ENCODE assay signal across 15 cellular contexts in the genomic region with DNA sequence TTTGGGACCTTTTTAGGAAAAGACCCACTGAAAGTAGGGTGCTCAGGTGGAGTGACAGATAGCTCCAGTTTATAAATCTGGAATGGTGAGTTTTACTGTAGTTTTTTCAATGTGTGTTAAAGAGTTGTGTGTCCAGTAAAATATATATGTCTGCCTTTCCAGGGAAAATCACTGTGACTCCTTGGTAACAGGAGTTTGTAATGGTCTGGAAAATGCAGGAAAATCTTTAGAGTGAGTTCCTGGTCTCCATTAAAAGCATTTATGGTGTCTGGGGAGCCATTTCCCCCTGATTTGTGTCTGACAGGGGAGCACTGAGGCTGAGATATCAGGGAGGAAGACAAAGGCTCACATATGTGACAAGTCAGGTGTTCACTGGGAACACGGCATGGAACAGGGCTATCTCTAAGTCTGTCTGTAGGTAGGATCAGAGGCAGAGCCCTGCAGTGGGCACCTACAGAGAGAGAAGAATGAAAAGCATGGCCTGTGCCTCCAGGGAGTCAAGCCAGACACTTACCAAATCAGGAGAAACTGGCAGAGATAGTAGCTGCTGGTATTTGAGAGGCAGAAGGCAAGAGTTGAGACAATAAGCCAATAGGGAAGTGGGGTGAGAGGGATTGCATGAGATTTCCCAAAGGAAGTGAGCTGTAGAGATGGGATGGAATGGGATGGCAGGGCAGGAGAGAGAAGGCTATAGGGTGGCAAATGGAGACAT.
DNase-seq lines count a peak whose midpoint lies in the region; ATAC-seq and TF ChIP-seq lines count a peak whose summit lies in the region.
"Had no signal": no experiment of that assay in that cellular context is flagged by ENCODE, and none has a peak within 500 bp of the region (broad histone marks: within the 10 kb centered on the region; RNA-seq: fewer than 3 reads in every experiment).

No MANE protein-coding gene starts in this region.

- H2BK15ac ChIP-seq in H9 (ENCODE audit: low read depth, low read length) = no peak overlapping the region

- H3T11ph ChIP-seq in H9 (ENCODE audit: low read length) = no peak overlapping the region

- no peak overlapping the region for H4K91ac ChIP-seq in H9 (ENCODE audit: insufficient read length, low read depth, low read length)

- H4K20me1 ChIP-seq in H9 (ENCODE audit: control insufficient read depth, insufficient read depth, insufficient read length) = no peaks in the 10 kb centered on the region
- no peaks in the 10 kb centered on the region for H4K20me1 ChIP-seq in neural cell (ENCODE audit: insufficient read depth)

- no peak overlapping the region for H3K27ac ChIP-seq in H9 (ENCODE audit: insufficient read length, low read depth, low read length)
- peak overlapping the region; percentile 93; the same call in 1 of the 2 replicates for H3K27ac ChIP-seq in RWPE1
- H3K27ac ChIP-seq in neural cell (ENCODE audit: low read length) = peak overlapping the region; percentile 87

- H2BK12ac ChIP-seq in H9 (ENCODE audit: insufficient read length, low read depth, low read length) = no peak overlapping the region

- H3K23me2 ChIP-seq in H9 (ENCODE audit: insufficient read length, low read depth, low read length, poor library complexity, severe bottlenecking) = no peaks in the 10 kb centered on the region

- no peaks in the 10 kb centered on the region for H3K9me2 ChIP-seq in neural cell (ENCODE audit: insufficient read depth, low read length)

- no peak overlapping the region for H3K27ac Mint-ChIP-seq in H9

- H2AK5ac ChIP-seq in H9 (ENCODE audit: insufficient read length, low read length) = no peak overlapping the region

- no peak overlapping the region for H3K4me2 ChIP-seq in H9 (ENCODE audit: insufficient read depth, insufficient read length, low read length)
- peak overlapping the region; percentile 63 for H3K4me2 ChIP-seq in neural cell (ENCODE audit: low read length)

- peaks cover 3% of the 10 kb centered on the region for H3K27me3 Mint-ChIP-seq in H9 (ENCODE audit: low read depth)

- peaks cover 8% of the 10 kb centered on the region for H3F3A ChIP-seq in neural cell (ENCODE audit: insufficient read depth, low read length, poor library complexity, severe bottlenecking)

- TF ChIP-seq EP300 in neural cell (conservative IDR thresholded peaks at IDR 0.05; ENCODE audit: poor library complexity, severe bottlenecking) = peak; percentile 51

- ATAC-seq in GM19395 (IDR thresholded peaks at IDR 0.05; ENCODE audit: unreplicated experiment) = no peak
- ATAC-seq: HepG2, Panc1 had no signal

- no peaks in the 10 kb centered on the region for H3K36me3 Mint-ChIP-seq in H9 (ENCODE audit: insufficient read depth in 1 of 3, low read depth in 3 of 3)

- no peak overlapping the region for H3K4ac ChIP-seq in H9 (ENCODE audit: low read depth, low read length)

- TF ChIP-seq CTCF in AG10803 (conservative IDR thresholded peaks at IDR 0.05; ENCODE audit: low read length) (no peak), H9 (conservative IDR thresholded peaks at IDR 0.05) (no peak), RWPE1 (conservative IDR thresholded peaks at IDR 0.05; ENCODE audit: low read depth) (no peak), neural cell (IDR thresholded peaks at IDR 0.05; ENCODE audit: poor library complexity, severe bottlenecking) (no peak)

- DNase-seq in AG10803 (ENCODE audit: low read depth) (peak; percentile 55), H9 (no peak), RWPE1 (ENCODE audit: low spot score) (no peak), NCI-H748 treated with DMSO at 0.1 percent for 48 hours (lab: John Stamatoyannopoulos, UW) (no peak), cerebellar nuclear complex (lab: John Stamatoyannopoulos, UW) (no peak)
- DNase-seq: ACHN, EL, H7, MG63, NCI-H187 treated with DMSO at 0.1 percent for 48 hours, NCI-H510A treated with DMSO at 0.1 percent for 48 hours had no signal

- no peak overlapping the region for H4K5ac ChIP-seq in H9 (ENCODE audit: insufficient read length, low read depth, low read length)

- H3K56ac ChIP-seq in H9 (ENCODE audit: insufficient read length, low read depth, low read length) = no peak overlapping the region

- POLR2A ChIA-PET in RWPE1 (lab: Yijun Ruan, JAX; ENCODE audit: low non-redundant PET) = no interaction called here

- H3K9me3 ChIP-seq in H9 (ENCODE audit: control insufficient read depth, low read depth, low read length) (no peaks in the 10 kb centered on the region), neural cell (ENCODE audit: low read length) (no peaks in the 10 kb centered on the region)
- H3K9me3 ChIP-seq: MG63 had no signal

- H3K27me3 ChIP-seq in H9 (ENCODE audit: insufficient read depth, low read length) (no peaks in the 10 kb centered on the region), neural cell (ENCODE audit: insufficient read depth, low read depth, low read length) (no peaks in the 10 kb centered on the region)
- H3K27me3 ChIP-seq: MG63 had no signal

- no peak overlapping the region for H2BK5ac ChIP-seq in H9 (ENCODE audit: insufficient read length, low read length)

- no peak for TF ChIP-seq RAD21 in neural cell (conservative IDR thresholded peaks at IDR 0.05)

- no peak overlapping the region for H3K9ac ChIP-seq in H9 (ENCODE audit: extremely low read depth, insufficient read length, low read length)
- peak overlapping the region; percentile 68 for H3K9ac ChIP-seq in neural cell (ENCODE audit: low read length)

- H3K4me1 Mint-ChIP-seq in H9 = peaks cover 12 to 29% of the 10 kb centered on the region in 2 experiments

- WGBS in H9 (ENCODE audit: extremely low coverage, insufficient read length, low lambda C conversion rate) = no CpG with 5 or more reads among the region's 1 CpG

- peaks cover 15% of the 10 kb centered on the region; the same call in 1 of the 2 replicates for H3K4me1 ChIP-seq in H9 (ENCODE audit: insufficient read depth, low read length)

- no peak overlapping the region for H3K23ac ChIP-seq in H9 (ENCODE audit: insufficient read length, low read depth, low read length)

- H2BK20ac ChIP-seq in H9 (ENCODE audit: low read depth, low read length, poor library complexity, severe bottlenecking) = no peak overlapping the region

- H3K18ac ChIP-seq in H9 (ENCODE audit: insufficient read length, low read depth, low read length) = no peak overlapping the region

- H2AFZ ChIP-seq in H9 (ENCODE audit: low read length) (no peak overlapping the region), neural cell (ENCODE audit: low read depth, low read length) (no peak overlapping the region)

- H3K4me3 ChIP-seq in AG10803 (ENCODE audit: low read length) (no peak overlapping the region), neural cell (ENCODE audit: low read length) (peak overlapping the region; percentile 59)
- H3K4me3 ChIP-seq: MG63 had no signal

- CTCF ChIA-PET in RWPE1 (lab: Yijun Ruan, JAX) = interaction anchor here (0.5 to 0.7 kb wide), 2 partner anchors 36 to 69 kb away, joined by 3 to 4 read pairs; no protein-coding TSS in a partner anchor

- no peaks in the 10 kb centered on the region for H3K79me1 ChIP-seq in H9 (ENCODE audit: insufficient read depth, low read depth, low read length, poor library complexity, severe bottlenecking)

- no peaks in the 10 kb centered on the region for H3K36me3 ChIP-seq in neural cell (ENCODE audit: insufficient read depth, low read length)

- no peaks in the 10 kb centered on the region for H3K9me3 Mint-ChIP-seq in H9

- no peak overlapping the region for H3K4me3 Mint-ChIP-seq in H9

- H3K79me2 ChIP-seq in H9 (ENCODE audit: insufficient read depth, low read length) (no peaks in the 10 kb centered on the region), neural cell (replicated peaks; ENCODE audit: insufficient read depth, low read length) (peaks cover 84% of the 10 kb centered on the region)

- no peak overlapping the region for H2BK120ac ChIP-seq in H9 (ENCODE audit: low read depth, low read length, poor library complexity, severe bottlenecking)

- peak overlapping the region; percentile 16; the same call in 1 of the 2 replicates for H3K14ac ChIP-seq in H9 (ENCODE audit: insufficient read depth, low read length)

- no peak overlapping the region for H4K8ac ChIP-seq in H9 (replicated peaks; ENCODE audit: insufficient read length, low read depth, low read length)

TF ChIP-seq in neural cell, 6 proteins besides CTCF, POLR2A, EP300 and RAD21:
- TF ChIP-seq MXI1 (conservative IDR thresholded peaks at IDR 0.05; ENCODE audit: poor library complexity, severe bottlenecking) (peak; percentile 47), EZH2 (IDR thresholded peaks at IDR 0.05; ENCODE audit: borderline replicate concordance, insufficient read depth, low read length, poor library complexity, severe bottlenecking) (no peak), SMC3 (conservative IDR thresholded peaks at IDR 0.05; ENCODE audit: poor library complexity) (peak; percentile 22), POLR2AphosphoS5 (IDR thresholded peaks at IDR 0.05) (peak; percentile 43), TAF1 (IDR thresholded peaks at IDR 0.05; ENCODE audit: low read depth) (no peak)
- TF ChIP-seq, protein P1, sequence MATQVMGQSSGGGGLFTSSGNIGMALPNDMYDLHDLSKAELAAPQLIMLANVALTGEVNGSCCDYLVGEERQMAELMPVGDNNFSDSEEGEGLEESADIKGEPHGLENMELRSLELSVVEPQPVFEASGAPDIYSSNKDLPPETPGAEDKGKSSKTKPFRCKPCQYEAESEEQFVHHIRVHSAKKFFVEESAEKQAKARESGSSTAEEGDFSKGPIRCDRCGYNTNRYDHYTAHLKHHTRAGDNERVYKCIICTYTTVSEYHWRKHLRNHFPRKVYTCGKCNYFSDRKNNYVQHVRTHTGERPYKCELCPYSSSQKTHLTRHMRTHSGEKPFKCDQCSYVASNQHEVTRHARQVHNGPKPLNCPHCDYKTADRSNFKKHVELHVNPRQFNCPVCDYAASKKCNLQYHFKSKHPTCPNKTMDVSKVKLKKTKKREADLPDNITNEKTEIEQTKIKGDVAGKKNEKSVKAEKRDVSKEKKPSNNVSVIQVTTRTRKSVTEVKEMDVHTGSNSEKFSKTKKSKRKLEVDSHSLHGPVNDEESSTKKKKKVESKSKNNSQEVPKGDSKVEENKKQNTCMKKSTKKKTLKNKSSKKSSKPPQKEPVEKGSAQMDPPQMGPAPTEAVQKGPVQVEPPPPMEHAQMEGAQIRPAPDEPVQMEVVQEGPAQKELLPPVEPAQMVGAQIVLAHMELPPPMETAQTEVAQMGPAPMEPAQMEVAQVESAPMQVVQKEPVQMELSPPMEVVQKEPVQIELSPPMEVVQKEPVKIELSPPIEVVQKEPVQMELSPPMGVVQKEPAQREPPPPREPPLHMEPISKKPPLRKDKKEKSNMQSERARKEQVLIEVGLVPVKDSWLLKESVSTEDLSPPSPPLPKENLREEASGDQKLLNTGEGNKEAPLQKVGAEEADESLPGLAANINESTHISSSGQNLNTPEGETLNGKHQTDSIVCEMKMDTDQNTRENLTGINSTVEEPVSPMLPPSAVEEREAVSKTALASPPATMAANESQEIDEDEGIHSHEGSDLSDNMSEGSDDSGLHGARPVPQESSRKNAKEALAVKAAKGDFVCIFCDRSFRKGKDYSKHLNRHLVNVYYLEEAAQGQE (IDR thresholded peaks at IDR 0.05; ENCODE audit: borderline replicate concordance) = peak; percentile 97
